In genomic region chr1:17594026-17594425, GRCh38 we compare ENCODE assay signal across 19 cellular contexts. TPM values are rescaled to one million over a fixed set of nuclear protein-coding genes. Genes with fewer than 3 reads are reported as not detected.
DNase-seq lines count a peak whose midpoint lies in the region; ATAC-seq, FAIRE-seq and TF ChIP-seq lines count a peak whose summit lies in the region.
"Had no signal": no experiment of that assay in that cellular context is flagged by ENCODE, and none has a peak within 500 bp of the region (broad histone marks: within the 10 kb centered on the region; RNA-seq: fewer than 3 reads in every experiment).

No MANE protein-coding gene starts in this region.

- ATAC-seq in lung (ENCODE audit: insufficient read depth, low FRiP score): no peak
- no peak for ATAC-seq in effector memory CD8-positive, alpha-beta T cell (replicated peaks)
- ATAC-seq: activated CD8-positive, alpha-beta memory T cell treated with anti-CD3 and anti-CD28 coated beads, Interleukin-2, amount 10 ng/mL, durations not matched to agents 7 days and 5 days had no signal

- no peak overlapping the region for H3K4me3 ChIP-seq in WERI-Rb-1 (ENCODE audit: low read depth, low read length)
- no peak overlapping the region for H3K4me3 ChIP-seq in foreskin fibroblast (ENCODE audit: low read depth in 1 of 2, low read length in 2 of 2)
- H3K4me3 ChIP-seq in lung: no peak overlapping the region
- H3K4me3 ChIP-seq in transverse colon: no peak overlapping the region
- H3K4me3 ChIP-seq: skin epidermis had no signal

- no peak for TF ChIP-seq POLR2A in transverse colon (IDR thresholded peaks at IDR 0.05)

- no peak for DNase-seq in WERI-Rb-1
- DNase-seq in foreskin fibroblast: peak; percentile 65 to 66
- DNase-seq in lung (ENCODE audit: low spot score): no peak
- DNase-seq in transverse colon: no peak
- DNase-seq in effector memory CD8-positive, alpha-beta T cell: no peak
- no peak for DNase-seq in T-helper 9 cell
- DNase-seq in HTR-8/SVneo (ENCODE audit: insufficient read length, low spot score): no peak
- DNase-seq: activated CD8-positive, alpha-beta memory T cell treated with anti-CD3 and anti-CD28 coated beads, Interleukin-2, amount 10 ng/mL, durations not matched to agents 7 days and 5 days; activated effector memory CD4-positive, alpha-beta T cell treated with anti-CD3 and anti-CD28 coated beads, Interleukin-2, amount 50 U/mL, for 16 hours; amniotic stem cell; GDM1; KG1; NCI-H1092 treated with DMSO at 0.1 percent for 48 hours; NCI-H510A treated with DMSO at 0.1 percent for 48 hours; stimulated activated CD4-positive, alpha-beta T cell treated with anti-CD3 and anti-CD28 coated beads, Interleukin-4, amount 100 ng/mL, for 1 hour; substantia nigra had no signal

- intact Hi-C loops in transverse colon (cut with DNase I; ENCODE audit: low total_unique reads): no loop called here

- H3K36me3 Mint-ChIP-seq in effector memory CD8-positive, alpha-beta T cell (ENCODE audit: insufficient read depth): peaks cover 2% of the 10 kb centered on the region
- H3K36me3 Mint-ChIP-seq: activated CD8-positive, alpha-beta memory T cell treated with anti-CD3 and anti-CD28 coated beads, Interleukin-2, amount 10 ng/mL, durations not matched to agents 7 days and 5 days had no signal

- H3K36me3 ChIP-seq in WERI-Rb-1: peaks cover 20% of the 10 kb centered on the region
- no peaks in the 10 kb centered on the region for H3K36me3 ChIP-seq in lung (ENCODE audit: control insufficient read depth in 2 of 2, insufficient read depth in 2 of 2, low read length in 2 of 2)
- peaks cover 0 to 7% (median 0%) of the 10 kb centered on the region in 4 donors for H3K36me3 ChIP-seq in transverse colon

- H3K9me3 ChIP-seq in WERI-Rb-1 (ENCODE audit: severe bottlenecking): no peaks in the 10 kb centered on the region
- no peaks in the 10 kb centered on the region for H3K9me3 ChIP-seq in lung (ENCODE audit: control insufficient read depth in 2 of 2, insufficient read depth in 1 of 2, low read length in 1 of 2)
- H3K9me3 ChIP-seq in transverse colon: no peaks in the 10 kb centered on the region

- TF ChIP-seq EP300 in transverse colon (IDR thresholded peaks at IDR 0.05; ENCODE audit: low read depth): no peak

- no peaks in the 10 kb centered on the region for H3K4me1 Mint-ChIP-seq in effector memory CD8-positive, alpha-beta T cell (ENCODE audit: low read depth in 2 of 2)
- H3K4me1 Mint-ChIP-seq: activated CD8-positive, alpha-beta memory T cell treated with anti-CD3 and anti-CD28 coated beads, Interleukin-2, amount 10 ng/mL, durations not matched to agents 7 days and 5 days; B cell had no signal

- no peak overlapping the region for H3K4me3 Mint-ChIP-seq in effector memory CD8-positive, alpha-beta T cell
- H3K4me3 Mint-ChIP-seq: activated CD8-positive, alpha-beta memory T cell treated with anti-CD3 and anti-CD28 coated beads, Interleukin-2, amount 10 ng/mL, durations not matched to agents 7 days and 5 days; B cell had no signal

- H3K9me3 Mint-ChIP-seq in effector memory CD8-positive, alpha-beta T cell: no peaks in the 10 kb centered on the region

- H3K27ac ChIP-seq in WERI-Rb-1 (peak overlapping the region; percentile 1), lung (ENCODE audit: low read depth in 1 of 2, low read length in 1 of 2) (peak overlapping the region; percentile 20 to 55), transverse colon (peak overlapping the region; percentile 52 to 97 (median 92))
- H3K27ac ChIP-seq: skin epidermis had no signal

- H3K4me1 ChIP-seq in lung (ENCODE audit: control insufficient read depth in 2 of 2, insufficient read depth in 2 of 2, low read length in 2 of 2) (peaks cover 0 to 2% of the 10 kb centered on the region in 2 donors), transverse colon (peaks cover 23 to 81% (median 65%) of the 10 kb centered on the region in 4 donors)

- no peak overlapping the region for H3K27ac Mint-ChIP-seq in effector memory CD8-positive, alpha-beta T cell
- H3K27ac Mint-ChIP-seq: activated CD8-positive, alpha-beta memory T cell treated with anti-CD3 and anti-CD28 coated beads, Interleukin-2, amount 10 ng/mL, durations not matched to agents 7 days and 5 days; B cell had no signal

- H3K27me3 ChIP-seq in WERI-Rb-1 (ENCODE audit: insufficient read depth, low read depth, severe bottlenecking): no peaks in the 10 kb centered on the region
- H3K27me3 ChIP-seq in lung (ENCODE audit: control insufficient read depth, insufficient read depth): no peaks in the 10 kb centered on the region
- H3K27me3 ChIP-seq in transverse colon: no peaks in the 10 kb centered on the region

- WGBS in lung, 2 donors: 80 to 85% methylated on average over 5 of the region's 5 CpGs
- WGBS in transverse colon (ENCODE audit: low coverage in 1 of 2), 2 donors: 84% methylated on average over 5 of the region's 5 CpGs; no CpG with 5 or more reads in 1 of the 2 donors

- no peak for FAIRE-seq in HTR-8/SVneo (lab: Jason Lieb, UNC)

- in situ Hi-C loops in transverse colon (cut with MboI; ENCODE audit: low pct_ligation_motif_present in 1 of 4, low pct_unique_long_range_greater_than_20kb in 1 of 4, low sequenced_read_pairs in 3 of 4): no loop called here

- peaks cover 14 to 60% of the 10 kb centered on the region in 2 donors for H3K27me3 Mint-ChIP-seq in effector memory CD8-positive, alpha-beta T cell
- H3K27me3 Mint-ChIP-seq: activated CD8-positive, alpha-beta memory T cell treated with anti-CD3 and anti-CD28 coated beads, Interleukin-2, amount 10 ng/mL, durations not matched to agents 7 days and 5 days had no signal

- TF ChIP-seq CTCF in WERI-Rb-1 (IDR thresholded peaks at IDR 0.05; ENCODE audit: low read depth, low read length): no peak
- TF ChIP-seq CTCF in foreskin fibroblast (IDR thresholded peaks at IDR 0.05; ENCODE audit: low read depth, low read length): no peak
- no peak for TF ChIP-seq CTCF in lung (IDR thresholded peaks at IDR 0.05; ENCODE audit: control extremely low read depth, extremely low read depth)
- TF ChIP-seq CTCF in transverse colon (IDR thresholded peaks at IDR 0.05): no peak

RNA-seq across cellular contexts. Expression of gene ARHGEF10L, which starts 54.5 kb away (rescaled TPM):
- total RNA-seq in lung: 10 to 100 TPM; 15.0 to 43.4 TPM
- 10 to 100 TPM; 23.8 to 24.9 TPM for polyA plus RNA-seq in lung
- 100 to 1,000 TPM; 115 to 326 (median 199) TPM for total RNA-seq in transverse colon
- total RNA-seq: activated CD8-positive, alpha-beta memory T cell treated with anti-CD3 and anti-CD28 coated beads, Interleukin-2, amount 10 ng/mL, durations not matched to agents 7 days and 5 days; T-helper 1 cell treated with Interleukin-12 subunit alpha and Interleukin-12 subunit beta and Interleukin-4 antibody, amounts not matched to agents 30 ng/mL and 1 ng/mL, for 36 hours had no signal

Comparison
In these comparisons a context has a peak if more than half of its experiments do, and no peak if none do; other contexts are left out.
1. DNase-seq: peak in foreskin fibroblast (2 of 2); none in WERI-Rb-1 (single experiment), lung (single experiment), transverse colon (single experiment), effector memory CD8-positive, alpha-beta T cell (0 of 3), T-helper 9 cell (single experiment) and HTR-8/SVneo (single experiment).
2. H3K27ac ChIP-seq: peak in every context shown above with its lines; median percentile 92 in transverse colon; 38 in lung; 1 in WERI-Rb-1.